Comparison of ENCODE assay signal across 19 cellular contexts in the genomic region with DNA sequence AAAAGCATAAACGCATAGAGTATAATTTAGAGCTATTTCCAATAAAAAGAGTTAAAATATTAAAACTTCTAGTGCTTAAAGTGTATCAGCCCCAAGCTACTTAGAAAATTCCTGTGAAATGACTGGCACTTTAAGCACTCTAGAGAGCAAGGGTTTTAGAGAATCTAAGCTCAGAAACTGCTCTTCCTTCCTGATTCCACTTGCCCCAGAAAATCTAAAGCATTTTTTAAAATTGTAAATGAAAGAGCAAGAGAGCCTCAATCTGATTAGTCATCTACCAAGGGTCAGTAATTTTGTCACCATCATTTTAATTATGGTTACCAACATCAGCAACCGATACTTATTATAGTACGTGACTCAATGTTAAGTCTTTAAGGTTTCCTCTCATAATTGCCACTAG. TPM values are rescaled to one million over a fixed set of nuclear protein-coding genes. Genes with fewer than 3 reads are reported as not detected.
"Had no signal": no experiment of that assay in that cellular context is flagged by ENCODE, and none has a peak within 500 bp of the region (broad histone marks: within the 10 kb centered on the region; RNA-seq: fewer than 3 reads in every experiment).

No MANE protein-coding gene starts in this region.

- DNase-seq: activated CD4-positive, alpha-beta memory T cell treated with anti-CD3 and anti-CD28 coated beads for 36 hours; activated CD4-positive, alpha-beta T cell treated with anti-CD3 and anti-CD28 coated beads for 36 hours; activated naive CD4-positive, alpha-beta T cell treated with anti-CD3 and anti-CD28 coated beads, Interleukin-2, amount 10 ng/mL, durations not matched to agents 7 days and 5 days; activated T-cell treated with anti-CD3 and anti-CD28 coated beads, Interleukin-2, amount 50 U/mL, for 24 hours; hippocampal formation; left ventricle myocardium superior; mesendoderm; natural killer cell; posterior cingulate gyrus; stimulated activated CD4-positive, alpha-beta T cell treated with anti-CD3 and anti-CD28 coated beads, Interleukin-4, amount 100 ng/mL, for 4 hours; stimulated activated CD8-positive, alpha-beta memory T cell treated with anti-CD3 and anti-CD28 coated beads, Interleukin-4, amount 100 ng/mL, for 48 hours; stimulated activated naive CD8-positive, alpha-beta T cell treated with anti-CD3 and anti-CD28 coated beads, Interleukin-15, Interleukin-2, amounts not matched to agents 100 U/mL and 50 U/mL, for 24 hours; trophoblast cell had no signal

- ATAC-seq: activated CD4-positive, alpha-beta T cell treated with anti-CD3 and anti-CD28 coated beads for 36 hours; left ventricle myocardium superior; natural killer cell; stimulated activated naive CD8-positive, alpha-beta T cell treated with anti-CD3 and anti-CD28 coated beads, Interleukin-15, Interleukin-2, amounts not matched to agents 100 U/mL and 50 U/mL, for 24 hours had no signal

- H3K9me3 ChIP-seq: neutrophil, right atrium auricular region had no signal

- H3K27ac ChIP-seq: cardiac muscle cell, neutrophil, right atrium auricular region had no signal

- H3K27me3 ChIP-seq: cardiac muscle cell, neutrophil, right atrium auricular region had no signal

- H3K4me1 ChIP-seq: right atrium auricular region had no signal

- H3K4me3 ChIP-seq: cardiac muscle cell, right atrium auricular region, smooth muscle cell had no signal

RNA-seq across cellular contexts. Expression of gene S100G, which starts 37.6 kb away (rescaled TPM):
- total RNA-seq: activated CD4-positive, alpha-beta memory T cell treated with anti-CD3 and anti-CD28 coated beads for 36 hours; activated CD4-positive, alpha-beta T cell treated with anti-CD3 and anti-CD28 coated beads for 36 hours; cardiac muscle cell; left ventricle myocardium superior; natural killer cell; right atrium auricular region; smooth muscle cell had no signal
- polyA plus RNA-seq: cardiac muscle cell, esophagus, keratinocyte, smooth muscle cell had no signal
